In genomic region chr1:25903986-25904385, GRCh38 we compare ENCODE assay signal across 11 cellular contexts. TPM values are rescaled to one million over a fixed set of nuclear protein-coding genes. Genes with fewer than 3 reads are reported as not detected.
DNase-seq lines count a peak whose midpoint lies in the region; ATAC-seq and TF ChIP-seq lines count a peak whose summit lies in the region.
"Had no signal": no experiment of that assay in that cellular context is flagged by ENCODE, and none has a peak within 500 bp of the region (broad histone marks: within the 10 kb centered on the region; RNA-seq: fewer than 3 reads in every experiment).

No MANE protein-coding gene starts in this region.

- peak overlapping the region; percentile 95 for H3K4me3 Mint-ChIP-seq in GM23338
- peak overlapping the region; percentile 84 for H3K4me3 Mint-ChIP-seq in activated CD4-positive, alpha-beta memory T cell treated with anti-CD3 and anti-CD28 coated beads for 36 hours

- no peak overlapping the region for H3K27ac Mint-ChIP-seq in GM23338
- H3K27ac Mint-ChIP-seq in activated CD4-positive, alpha-beta memory T cell treated with anti-CD3 and anti-CD28 coated beads for 36 hours = no peak overlapping the region

- POLR2A ChIA-PET in activated CD4-positive, alpha-beta memory T cell treated with anti-CD3 and anti-CD28 coated beads for 36 hours (lab: Charles Lee) = interaction anchor here (1.6 to 2.5 kb wide), 3 partner anchors 8 to 96 kb away, joined by 7 to 8 read pairs (median 7); partner anchors contain the start of gene MTFR1L

- H3K4me1 ChIP-seq in ACC112 (ENCODE audit: control insufficient read depth, insufficient read depth, low read length, unreplicated experiment) (peaks cover 14% of the 10 kb centered on the region), GM23338 (ENCODE audit: insufficient read depth) (peaks cover 22% of the 10 kb centered on the region), iPS-20b (ENCODE audit: insufficient read depth, low read length) (peaks cover 23% of the 10 kb centered on the region; the same call in 1 of the 2 replicates)

- no peaks in the 10 kb centered on the region for H3K9me3 ChIP-seq in iPS-20b (ENCODE audit: insufficient read depth, low read depth, low read length)

- CTCF ChIA-PET in activated CD4-positive, alpha-beta memory T cell treated with anti-CD3 and anti-CD28 coated beads for 36 hours (lab: Charles Lee) = interaction anchor here (1.4 to 7.3 kb wide), 4 partner anchors 9 to 93 kb away, joined by 5 to 89 read pairs (median 26); partner anchors contain the start of gene PAFAH2

- peak overlapping the region; percentile 99 for H3K4me2 ChIP-seq in GM23338

- no peak overlapping the region for H3K27ac ChIP-seq in ACC112 (ENCODE audit: low read depth, low read length)
- H3K27ac ChIP-seq in GM23338 (ENCODE audit: low read depth) = peak overlapping the region; percentile 11; the same call in 1 of the 2 replicates
- H3K27ac ChIP-seq in iPS-20b (ENCODE audit: low read length) = no peak overlapping the region

- H3K9me2 ChIP-seq in GM23338 (ENCODE audit: insufficient read depth) = no peaks in the 10 kb centered on the region

- H3K36me3 ChIP-seq in ACC112 (ENCODE audit: insufficient read depth, low read length) (peaks cover 28% of the 10 kb centered on the region), GM23338 (ENCODE audit: insufficient read depth) (peaks cover 49% of the 10 kb centered on the region), iPS-20b (ENCODE audit: insufficient read depth, low read depth, low read length) (peaks cover 57% of the 10 kb centered on the region)

- H4K20me1 ChIP-seq in GM23338 (replicated peaks; ENCODE audit: insufficient read depth) = peaks cover 37% of the 10 kb centered on the region

- no peak for DNase-seq in GM23338 (ENCODE audit: low spot score)
- no peak for DNase-seq in activated CD4-positive, alpha-beta memory T cell treated with anti-CD3 and anti-CD28 coated beads for 36 hours
- no peak for DNase-seq in mucosa of gallbladder (ENCODE audit: low spot score)
- DNase-seq in erythroblast (lab: John Stamatoyannopoulos, UW) = no peak
- DNase-seq in NCI-H1694 (lab: John Stamatoyannopoulos, UW) = no peak
- DNase-seq: aorta; stimulated activated naive CD4-positive, alpha-beta T cell had no signal

- peaks cover 9% of the 10 kb centered on the region for H3K27me3 Mint-ChIP-seq in GM23338 (ENCODE audit: insufficient read depth, low read depth, poor library complexity)
- no peaks in the 10 kb centered on the region for H3K27me3 Mint-ChIP-seq in activated CD4-positive, alpha-beta memory T cell treated with anti-CD3 and anti-CD28 coated beads for 36 hours

- TF ChIP-seq CTCF in GM23338 (conservative IDR thresholded peaks at IDR 0.05; ENCODE audit: low read depth in 2 of 2) = no peak

- no peaks in the 10 kb centered on the region for H3K9me3 Mint-ChIP-seq in GM23338
- H3K9me3 Mint-ChIP-seq in activated CD4-positive, alpha-beta memory T cell treated with anti-CD3 and anti-CD28 coated beads for 36 hours = no peaks in the 10 kb centered on the region

- peaks cover 27% of the 10 kb centered on the region for H3K4me1 Mint-ChIP-seq in GM23338
- peaks cover 23% of the 10 kb centered on the region for H3K4me1 Mint-ChIP-seq in activated CD4-positive, alpha-beta memory T cell treated with anti-CD3 and anti-CD28 coated beads for 36 hours (ENCODE audit: low read depth)

- intact Hi-C loops in activated CD4-positive, alpha-beta memory T cell treated with anti-CD3 and anti-CD28 coated beads for 36 hours (cut with micrococcal nuclease) = no loop called here

- H3K79me2 ChIP-seq in ACC112 (ENCODE audit: control insufficient read depth, insufficient read depth, low read length, unreplicated experiment) (peaks cover 27% of the 10 kb centered on the region), GM23338 (replicated peaks; ENCODE audit: insufficient read depth) (peaks cover 47% of the 10 kb centered on the region)

- peak overlapping the region; percentile 84; the same call in 1 of the 2 replicates for H3K9ac ChIP-seq in iPS-20b (ENCODE audit: low read depth, low read length)

- no peaks in the 10 kb centered on the region for H3K27me3 ChIP-seq in ACC112 (ENCODE audit: insufficient read depth, low read length)
- H3K27me3 ChIP-seq in GM23338 (ENCODE audit: insufficient read depth) = no peaks in the 10 kb centered on the region
- no peaks in the 10 kb centered on the region for H3K27me3 ChIP-seq in iPS-20b (ENCODE audit: insufficient read depth, low read length)

- no peak for TF ChIP-seq POLR2A in erythroblast (IDR thresholded peaks at IDR 0.05; ENCODE audit: low read length)

- H2AFZ ChIP-seq in ACC112 (ENCODE audit: low read length, unreplicated experiment) (no peak overlapping the region), GM23338 (no peak overlapping the region)

- peaks cover 61% of the 10 kb centered on the region for H3K36me3 Mint-ChIP-seq in GM23338 (ENCODE audit: low read depth)
- H3K36me3 Mint-ChIP-seq in activated CD4-positive, alpha-beta memory T cell treated with anti-CD3 and anti-CD28 coated beads for 36 hours = peaks cover 51% of the 10 kb centered on the region

- peak overlapping the region; percentile 90 for H3K4me3 ChIP-seq in ACC112 (ENCODE audit: low read depth, low read length)
- peak overlapping the region; percentile 96; the same call in 1 of the 2 replicates for H3K4me3 ChIP-seq in GM23338
- H3K4me3 ChIP-seq in iPS-20b (ENCODE audit: low read length) = peak overlapping the region; percentile 84

- ATAC-seq in GM23338 = no peak
- no peak for ATAC-seq in GM19463 (IDR thresholded peaks at IDR 0.05; ENCODE audit: unreplicated experiment)
- ATAC-seq: sciatic nerve had no signal

- H3F3A ChIP-seq in GM23338 (replicated peaks; ENCODE audit: low read depth) = peaks cover 28% of the 10 kb centered on the region

TF ChIP-seq in GM23338, 12 proteins besides CTCF, POLR2A, EP300 and RAD21:
- no peak for TF ChIP-seq REST (IDR thresholded peaks at IDR 0.05; ENCODE audit: unreplicated experiment)
- no peak for TF ChIP-seq EZH2phosphoT487 (IDR thresholded peaks at IDR 0.05; ENCODE audit: unreplicated experiment)
- no peak for TF ChIP-seq JUNB (IDR thresholded peaks at IDR 0.05; ENCODE audit: unreplicated experiment)
TF ChIP-seq in GM23338: peak in this region for 0.

RNA-seq across cellular contexts. Expression of gene STMN1, which starts 2.2 kb away (rescaled TPM):
- 227 and 271 TPM in 2 replicates for total RNA-seq in GM23338 (2014; rRNA removed; shearing (Covaris generic))
- 1,567 and 1,890 TPM in 2 replicates for polyA plus RNA-seq in GM23338 (2016; fragmentation: Nextera tagmentation; extraction: Ambion mirVana)
- total RNA-seq in activated CD4-positive, alpha-beta memory T cell treated with anti-CD3 and anti-CD28 coated beads for 36 hours = 100 to 1,000 TPM; 619 to 630 TPM
- 48.7 TPM for total RNA-seq in mucosa of gallbladder

RNA-seq across cellular contexts. Expression of gene PAQR7, which starts 28.5 kb away (rescaled TPM):
- 5.2 and 5.5 TPM in 2 replicates for total RNA-seq in GM23338 (2014; rRNA removed; shearing (Covaris generic))
- 4.0 and 4.2 TPM in 2 replicates for polyA plus RNA-seq in GM23338 (2016; fragmentation: Nextera tagmentation; extraction: Ambion mirVana)
- total RNA-seq in activated CD4-positive, alpha-beta memory T cell treated with anti-CD3 and anti-CD28 coated beads for 36 hours = 1 to 10 TPM; 4.1 to 4.2 TPM
- total RNA-seq in mucosa of gallbladder = 39.7 TPM

RNA-seq across cellular contexts. Expression of gene AUNIP, which starts 44.7 kb away (rescaled TPM):
- 20.9 and 24.1 TPM in 2 replicates for total RNA-seq in GM23338 (2014; rRNA removed; shearing (Covaris generic))
- polyA plus RNA-seq in GM23338 (2016; fragmentation: Nextera tagmentation; extraction: Ambion mirVana) = 21.2 and 21.9 TPM in 2 replicates
- 10 to 100 TPM in 1 of 2 experiments, 1 to 10 TPM in 1; 7.8 to 10.1 TPM for total RNA-seq in activated CD4-positive, alpha-beta memory T cell treated with anti-CD3 and anti-CD28 coated beads for 36 hours
- total RNA-seq in mucosa of gallbladder = 0.26 TPM
- total RNA-seq: aorta, sciatic nerve had no signal
- polyA plus RNA-seq: aorta had no signal
